Comparison of ENCODE assay signal across 9 cellular contexts in the genomic region with DNA sequence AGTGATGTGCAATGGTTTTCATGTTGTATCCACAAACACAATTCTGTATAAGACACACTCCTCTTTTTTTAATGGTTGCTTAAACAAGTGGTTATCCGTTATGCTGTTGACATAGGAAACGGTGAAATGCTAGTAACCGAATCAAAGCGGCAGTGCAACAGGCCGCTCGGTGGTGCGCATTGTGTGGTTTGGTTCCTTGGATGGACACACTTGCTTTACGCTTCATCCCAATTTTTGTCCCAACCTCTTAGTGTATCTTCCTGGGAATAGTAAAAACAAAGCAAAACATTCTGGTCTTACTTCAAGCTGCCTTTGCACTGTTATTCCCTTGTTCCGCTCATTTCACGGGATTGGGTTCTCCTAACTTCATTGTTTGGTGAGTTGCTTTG. TPM values are rescaled to one million over a fixed set of nuclear protein-coding genes. Genes with fewer than 3 reads are reported as not detected.
DNase-seq lines count a peak whose midpoint lies in the region; ATAC-seq and TF ChIP-seq lines count a peak whose summit lies in the region.
"Had no signal": no experiment of that assay in that cellular context is flagged by ENCODE, and none has a peak within 500 bp of the region (broad histone marks: within the 10 kb centered on the region; RNA-seq: fewer than 3 reads in every experiment).

No MANE protein-coding gene starts in this region.

- peak overlapping the region; percentile 98 for H3K27ac Mint-ChIP-seq in activated CD8-positive, alpha-beta T cell treated with anti-CD3 and anti-CD28 coated beads, Interleukin-2, amount 10 ng/mL, durations not matched to agents 7 days and 5 days
- H3K27ac Mint-ChIP-seq in stimulated activated memory B cell treated with anti-CD40 and anti-IgM and Interleukin-4, amounts not matched to agents 10 μg/mL and 1 μg/mL and 100 μg/mL, for 72 hours = no peak overlapping the region

- H3K9me2 ChIP-seq in SK-N-SH = no peaks in the 10 kb centered on the region

- no peak overlapping the region for H3K9ac ChIP-seq in SK-N-SH
- no peak overlapping the region for H3K9ac ChIP-seq in iPS-18a (ENCODE audit: low read length)

- no peak for TF ChIP-seq EP300 in SK-N-SH (IDR thresholded peaks at IDR 0.05; ENCODE audit: borderline replicate concordance in 1 of 2, low read depth in 1 of 2, low read length in 1 of 2)

- H3K4me1 ChIP-seq in SK-N-SH (ENCODE audit: control insufficient read depth in 1 of 2, insufficient read depth in 2 of 2, low read depth in 1 of 2, low read length in 1 of 2) (peaks cover 0 to 18% of the 10 kb centered on the region in 2 experiments; a peak in 1 of 4 replicates), iPS-18a (ENCODE audit: control insufficient read depth, low read depth, low read length) (peaks cover 8% of the 10 kb centered on the region)

- no peak for ATAC-seq in SK-N-SH treated with all-trans-retinoic acid at 6 μM for 48 hours
- no peak for ATAC-seq in activated CD8-positive, alpha-beta T cell treated with anti-CD3 and anti-CD28 coated beads, Interleukin-2, amount 10 ng/mL, durations not matched to agents 7 days and 5 days
- no peak for ATAC-seq in stimulated activated memory B cell treated with anti-CD40 and anti-IgM and Interleukin-4, amounts not matched to agents 10 μg/mL and 1 μg/mL and 100 μg/mL, for 72 hours

- H3K27ac ChIP-seq in SK-N-SH (ENCODE audit: low read depth in 2 of 2, low read length in 1 of 2) = peak overlapping the region in 1 of 2 experiments; percentile 64; a peak in 1 of 4 replicates
- H3K27ac ChIP-seq in iPS-18a (ENCODE audit: low read length) = no peak overlapping the region
- H3K27ac ChIP-seq: C4-2B had no signal

- H3K4me2 ChIP-seq in SK-N-SH = peak overlapping the region; percentile 94

- peak overlapping the region; percentile 63 to 66 for H3K4me3 ChIP-seq in SK-N-SH (ENCODE audit: low read depth in 2 of 2, low read length in 1 of 2)
- H3K4me3 ChIP-seq in iPS-18a (ENCODE audit: low read length) = peak overlapping the region; percentile 72

- peaks cover 53% of the 10 kb centered on the region for H3K4me1 Mint-ChIP-seq in activated CD8-positive, alpha-beta T cell treated with anti-CD3 and anti-CD28 coated beads, Interleukin-2, amount 10 ng/mL, durations not matched to agents 7 days and 5 days (ENCODE audit: low read depth)
- H3K4me1 Mint-ChIP-seq in stimulated activated memory B cell treated with anti-CD40 and anti-IgM and Interleukin-4, amounts not matched to agents 10 μg/mL and 1 μg/mL and 100 μg/mL, for 72 hours = peaks cover 40% of the 10 kb centered on the region

- no peak; the same call in 1 of the 2 replicates for TF ChIP-seq RAD21 in SK-N-SH (IDR thresholded peaks at IDR 0.05; ENCODE audit: low read length)

- TF ChIP-seq CTCF in SK-N-SH (IDR thresholded peaks at IDR 0.05) = no peak

- no peak for DNase-seq in SK-N-SH
- DNase-seq in activated CD8-positive, alpha-beta T cell treated with anti-CD3 and anti-CD28 coated beads, Interleukin-2, amount 10 ng/mL, durations not matched to agents 7 days and 5 days = peak; percentile 29
- no peak for DNase-seq in pons (ENCODE audit: low spot score)
- no peak for DNase-seq in HuH-7 (ENCODE audit: low spot score)
- DNase-seq in erythroblast (lab: John Stamatoyannopoulos, UW) = no peak

- H3K9me3 Mint-ChIP-seq in activated CD8-positive, alpha-beta T cell treated with anti-CD3 and anti-CD28 coated beads, Interleukin-2, amount 10 ng/mL, durations not matched to agents 7 days and 5 days (ENCODE audit: insufficient read depth) = no peaks in the 10 kb centered on the region
- peaks cover 3% of the 10 kb centered on the region for H3K9me3 Mint-ChIP-seq in stimulated activated memory B cell treated with anti-CD40 and anti-IgM and Interleukin-4, amounts not matched to agents 10 μg/mL and 1 μg/mL and 100 μg/mL, for 72 hours

- H3K27me3 ChIP-seq in SK-N-SH (ENCODE audit: insufficient read depth) = peaks cover 22% of the 10 kb centered on the region; the same call in 1 of the 2 replicates
- H3K27me3 ChIP-seq in iPS-18a (ENCODE audit: control insufficient read depth, insufficient read depth, low read length) = peaks cover 70% of the 10 kb centered on the region

- TF ChIP-seq POLR2A in erythroblast (IDR thresholded peaks at IDR 0.05; ENCODE audit: low read length) = no peak

- no peaks in the 10 kb centered on the region for H3K9me3 ChIP-seq in SK-N-SH
- no peaks in the 10 kb centered on the region for H3K9me3 ChIP-seq in iPS-18a (ENCODE audit: control insufficient read depth, low read depth, low read length)

- peaks cover 94% of the 10 kb centered on the region for H3K36me3 Mint-ChIP-seq in activated CD8-positive, alpha-beta T cell treated with anti-CD3 and anti-CD28 coated beads, Interleukin-2, amount 10 ng/mL, durations not matched to agents 7 days and 5 days (ENCODE audit: low read depth)
- H3K36me3 Mint-ChIP-seq in stimulated activated memory B cell treated with anti-CD40 and anti-IgM and Interleukin-4, amounts not matched to agents 10 μg/mL and 1 μg/mL and 100 μg/mL, for 72 hours = no peaks in the 10 kb centered on the region

- no peaks in the 10 kb centered on the region for H3F3A ChIP-seq in SK-N-SH (replicated peaks; ENCODE audit: insufficient read depth)

- H3K36me3 ChIP-seq in SK-N-SH (replicated peaks in 1 of 2; ENCODE audit: control insufficient read depth in 1 of 2, insufficient read depth in 2 of 2, low read length in 1 of 2) (no peaks in the 10 kb centered on the region), iPS-18a (ENCODE audit: control insufficient read depth, low read depth, low read length) (no peaks in the 10 kb centered on the region)

- peak overlapping the region; percentile 97 for H3K4me3 Mint-ChIP-seq in activated CD8-positive, alpha-beta T cell treated with anti-CD3 and anti-CD28 coated beads, Interleukin-2, amount 10 ng/mL, durations not matched to agents 7 days and 5 days
- peak overlapping the region; percentile 83 for H3K4me3 Mint-ChIP-seq in stimulated activated memory B cell treated with anti-CD40 and anti-IgM and Interleukin-4, amounts not matched to agents 10 μg/mL and 1 μg/mL and 100 μg/mL, for 72 hours

- POLR2A ChIA-PET in SK-N-SH (lab: Yijun Ruan, JAX) = interaction anchor here (1.5 kb wide), 1 partner anchor 110 kb away, joined by 5 read pairs; no protein-coding TSS in a partner anchor
- POLR2A ChIA-PET in activated CD8-positive, alpha-beta T cell treated with anti-CD3 and anti-CD28 coated beads, Interleukin-2, amount 10 ng/mL, durations not matched to agents 7 days and 5 days (lab: Charles Lee) = interaction anchor here (1.0 to 11.2 kb wide), 10 partner anchors 9 to 241 kb away, joined by 3 to 120 read pairs (median 8); a partner anchor contains a TSS

- CTCF ChIA-PET in SK-N-SH (lab: Yijun Ruan, JAX) = interaction anchor here (1.1 to 6.1 kb wide), 4 partner anchors 9 to 130 kb away, joined by 3 to 43 read pairs (median 8); no protein-coding TSS in a partner anchor
- CTCF ChIA-PET in activated CD8-positive, alpha-beta T cell treated with anti-CD3 and anti-CD28 coated beads, Interleukin-2, amount 10 ng/mL, durations not matched to agents 7 days and 5 days (lab: Charles Lee) = interaction anchor here (0.6 to 7.3 kb wide), 8 partner anchors 9 to 209 kb away, joined by 3 to 63 read pairs (median 6); no protein-coding TSS in a partner anchor

- H3K27me3 Mint-ChIP-seq in activated CD8-positive, alpha-beta T cell treated with anti-CD3 and anti-CD28 coated beads, Interleukin-2, amount 10 ng/mL, durations not matched to agents 7 days and 5 days (ENCODE audit: low read depth) = no peaks in the 10 kb centered on the region
- peaks cover 49% of the 10 kb centered on the region for H3K27me3 Mint-ChIP-seq in stimulated activated memory B cell treated with anti-CD40 and anti-IgM and Interleukin-4, amounts not matched to agents 10 μg/mL and 1 μg/mL and 100 μg/mL, for 72 hours

- 77% methylated on average over 10 of the region's 10 CpGs for WGBS in SK-N-SH (ENCODE audit: low lambda C conversion rate)

- H2AFZ ChIP-seq in SK-N-SH (ENCODE audit: low read depth) = peak overlapping the region; percentile 90; the same call in 1 of the 2 replicates

- H3K79me2 ChIP-seq in SK-N-SH (ENCODE audit: insufficient read depth) = no peaks in the 10 kb centered on the region

- no peaks in the 10 kb centered on the region for H4K20me1 ChIP-seq in SK-N-SH (ENCODE audit: insufficient read depth)

TF ChIP-seq in SK-N-SH, 30 proteins besides CTCF, POLR2A, EP300 and RAD21 (continues in another document):
- TF ChIP-seq NRF1 (IDR thresholded peaks at IDR 0.05; ENCODE audit: low read depth, low read length) = no peak
- TF ChIP-seq, protein P1, sequence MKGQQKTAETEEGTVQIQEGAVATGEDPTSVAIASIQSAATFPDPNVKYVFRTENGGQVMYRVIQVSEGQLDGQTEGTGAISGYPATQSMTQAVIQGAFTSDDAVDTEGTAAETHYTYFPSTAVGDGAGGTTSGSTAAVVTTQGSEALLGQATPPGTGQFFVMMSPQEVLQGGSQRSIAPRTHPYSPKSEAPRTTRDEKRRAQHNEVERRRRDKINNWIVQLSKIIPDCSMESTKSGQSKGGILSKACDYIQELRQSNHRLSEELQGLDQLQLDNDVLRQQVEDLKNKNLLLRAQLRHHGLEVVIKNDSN (IDR thresholded peaks at IDR 0.05; ENCODE audit: borderline replicate concordance, low read depth) = no peak
- no peak for TF ChIP-seq GATA2 (CRISPR knock-in tag; IDR thresholded peaks at IDR 0.05)
- no peak for TF ChIP-seq FOXJ3 (CRISPR knock-in tag; IDR thresholded peaks at IDR 0.05)

RNA-seq across cellular contexts. Expression of a gene that starts 0.6 kb away (rescaled TPM):
- polyA plus RNA-seq in SK-N-SH (2012; rRNA removed) = 0.67 and 1.0 TPM in 2 replicates
- 1.1 and 1.2 TPM in 2 replicates for polyA plus RNA-seq in SK-N-SH (2012; cell fraction: cytosol; rRNA removed)
- polyA plus RNA-seq in SK-N-SH (2012; cell fraction: nucleus; rRNA removed) = 0.36 and 0.40 TPM in 2 replicates
- total RNA-seq in activated CD8-positive, alpha-beta T cell treated with anti-CD3 and anti-CD28 coated beads, Interleukin-2, amount 10 ng/mL, durations not matched to agents 7 days and 5 days = 100 to 1,000 TPM; 116 to 119 TPM

RNA-seq across cellular contexts. Expression of a gene that starts 46.0 kb away (rescaled TPM):
- polyA plus RNA-seq in SK-N-SH (2012; rRNA removed) = not detected in 2 replicates
- polyA plus RNA-seq in SK-N-SH (2012; cell fraction: cytosol; rRNA removed) = 0.03 TPM in 1 of 2 replicates, not detected in the other
- not detected in 2 replicates for polyA plus RNA-seq in SK-N-SH (2012; cell fraction: nucleus; rRNA removed)
- total RNA-seq in activated CD8-positive, alpha-beta T cell treated with anti-CD3 and anti-CD28 coated beads, Interleukin-2, amount 10 ng/mL, durations not matched to agents 7 days and 5 days = 1 to 10 TPM in 1 of 2 experiments, under 1 TPM in 1; 0.68 to 1.0 TPM
